Comparison of ENCODE assay signal across 8 cellular contexts in the genomic region with DNA sequence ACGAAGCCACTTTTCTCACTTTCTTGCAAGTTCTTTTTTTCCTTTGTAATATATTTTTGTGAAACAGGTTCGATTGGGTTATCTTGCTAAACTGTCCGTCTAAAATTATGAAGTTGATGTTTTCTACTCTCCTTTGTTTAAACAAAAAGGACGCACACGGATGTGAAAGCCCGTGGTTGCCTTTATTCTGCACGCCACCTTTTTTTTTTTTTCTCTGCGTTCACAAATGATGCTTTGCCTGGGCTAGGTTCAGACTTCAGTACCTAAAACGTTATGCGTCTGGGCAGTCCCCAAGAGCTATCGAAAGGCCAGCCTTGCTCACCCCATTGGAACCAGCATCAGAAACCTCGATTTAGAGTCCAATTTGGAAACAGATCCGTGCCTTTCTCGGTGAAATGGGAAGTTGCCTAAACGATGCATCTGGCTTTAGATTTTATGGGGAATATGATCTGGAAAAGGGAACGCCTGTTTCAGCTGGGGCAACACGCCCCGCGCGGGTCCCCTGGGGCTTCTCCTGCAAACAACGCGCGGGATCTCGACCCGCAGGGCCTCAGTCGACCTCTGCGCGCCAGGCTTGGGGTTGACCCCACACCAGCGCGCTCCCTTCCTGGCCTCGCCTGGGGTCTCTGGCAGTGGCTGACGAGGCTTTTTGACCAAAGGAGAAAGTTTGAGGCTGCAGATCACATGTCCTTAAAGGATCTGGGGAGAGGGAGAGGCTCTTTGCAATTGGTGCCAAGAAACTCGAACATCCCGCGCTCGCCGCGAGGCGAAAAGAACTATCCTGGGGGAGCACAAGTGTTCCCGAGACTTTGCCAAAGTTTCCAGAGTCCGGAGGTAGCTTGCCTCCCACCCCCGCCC.
A peak's percentile ranks its signal among the peaks of the same experiment; 100 is the strongest.
DNase-seq lines count a peak whose midpoint lies in the region; ATAC-seq, FAIRE-seq and TF ChIP-seq lines count a peak whose summit lies in the region.

No MANE protein-coding gene starts in this region.

- ATAC-seq in T-helper 17 cell (no peak), GM21381 (IDR thresholded peaks at IDR 0.05; ENCODE audit: unreplicated experiment) (no peak), GM18502 (IDR thresholded peaks at IDR 0.05; ENCODE audit: poor library complexity, unreplicated experiment) (no peak)

- no peak for TF ChIP-seq EP300 in sigmoid colon (IDR thresholded peaks at IDR 0.05)

- peaks cover 37% of the 10 kb centered on the region for H3K4me1 Mint-ChIP-seq in T-helper 17 cell

- intact Hi-C loops in sigmoid colon (cut with DNase I) = loop anchor here (5.0 to 10.0 kb wide), 4 partner anchors 398 to 1676 kb away; a partner anchor contains a TSS

- H3K27ac ChIP-seq in sigmoid colon = peak overlapping the region in 2 of 4 donors; percentile 44 to 56

- peak overlapping the region; percentile 87 for H3K4me3 Mint-ChIP-seq in T-helper 17 cell

- H3K36me3 Mint-ChIP-seq in T-helper 17 cell (ENCODE audit: low read depth) = peaks cover 3% of the 10 kb centered on the region

- TF ChIP-seq POLR2A in sigmoid colon (IDR thresholded peaks at IDR 0.05) = no peak

- H3K9me3 ChIP-seq in T-helper 17 cell (ENCODE audit: control insufficient read depth, low read length, poor library complexity, severe bottlenecking) = no peaks in the 10 kb centered on the region
- no peaks in the 10 kb centered on the region for H3K9me3 ChIP-seq in sigmoid colon

- 22 to 27% methylated on average over 42 of the region's 42 CpGs for WGBS in sigmoid colon, 2 donors

- TF ChIP-seq CTCF in fibroblast of the aortic adventitia (IDR thresholded peaks at IDR 0.05; ENCODE audit: insufficient read depth, low read length) (no peak), sigmoid colon (IDR thresholded peaks at IDR 0.05) (no peak)

- H3K4me1 ChIP-seq in sigmoid colon = peaks cover 0 to 44% (median 43%) of the 10 kb centered on the region in 4 donors

- FAIRE-seq in GM18507 (lab: Jason Lieb, UNC) = peak; percentile 46

- H3K27me3 ChIP-seq in sigmoid colon = peaks cover 41 to 77% (median 64%) of the 10 kb centered on the region in 3 donors

- peaks cover 40% of the 10 kb centered on the region for H3K27me3 Mint-ChIP-seq in T-helper 17 cell

- DNase-seq in GM18507 (ENCODE audit: extremely low spot score, insufficient read length, low read depth) = no peak
- DNase-seq in T-helper 17 cell = peak in 1 of 3 donors; percentile 11
- DNase-seq in fibroblast of the aortic adventitia (ENCODE audit: low read depth) = no peak
- no peak for DNase-seq in sigmoid colon
- DNase-seq in NK-92 (lab: John Stamatoyannopoulos, UW; ENCODE audit: unreplicated experiment) = no peak
- DNase-seq in pons (ENCODE audit: low spot score) = no peak

- peak overlapping the region; percentile 96 for H3K27ac Mint-ChIP-seq in T-helper 17 cell

- H3K4me3 ChIP-seq in fibroblast of the aortic adventitia (ENCODE audit: low read depth, low read length) (peak overlapping the region; percentile 52), sigmoid colon (peak overlapping the region in 3 of 4 donors; percentile 29 to 45 (median 43))

- H3K36me3 ChIP-seq in sigmoid colon = no peaks in the 10 kb centered on the region
